ENCODE assay signal across 8 cellular contexts in genomic region chr16:53131050-53131362, GRCh38.
A peak's percentile ranks its signal among the peaks of the same experiment; 100 is the strongest.
DNase-seq lines count a peak whose midpoint lies in the region; ATAC-seq and TF ChIP-seq lines count a peak whose summit lies in the region.

No MANE protein-coding gene starts in this region.

- no peak for TF ChIP-seq EP300 in SK-N-SH (IDR thresholded peaks at IDR 0.05; ENCODE audit: borderline replicate concordance in 1 of 2, low read depth in 1 of 2, low read length in 1 of 2)

- no peak overlapping the region for H3K27ac Mint-ChIP-seq in progenitor cell of endocrine pancreas

- H3K4me1 Mint-ChIP-seq in progenitor cell of endocrine pancreas (ENCODE audit: low read depth): peaks cover 15% of the 10 kb centered on the region

- H3K4me2 ChIP-seq in SK-N-SH: no peak overlapping the region; the same call in 1 of the 2 replicates

- peaks cover 62% of the 10 kb centered on the region for H3K79me2 ChIP-seq in SK-N-SH (ENCODE audit: insufficient read depth)

- POLR2A ChIA-PET in SK-N-SH (lab: Yijun Ruan, JAX): no interaction called here

- H3K4me1 ChIP-seq in SK-N-SH (ENCODE audit: control insufficient read depth in 1 of 2, insufficient read depth in 2 of 2, low read depth in 1 of 2, low read length in 1 of 2) (peaks cover 9 to 14% of the 10 kb centered on the region in 2 experiments; a peak in 3 of 4 replicates), HUES6 (ENCODE audit: control insufficient read depth, insufficient read depth, low read length) (peaks cover 19% of the 10 kb centered on the region)
- no peaks in the 10 kb centered on the region for H3K4me1 ChIP-seq in effector memory CD4-positive, alpha-beta T cell (ENCODE audit: control insufficient read depth, insufficient read depth, low read length, poor library complexity, severe bottlenecking)

- H3K9me3 Mint-ChIP-seq in progenitor cell of endocrine pancreas (ENCODE audit: low read depth): no peaks in the 10 kb centered on the region

- H3F3A ChIP-seq in SK-N-SH (replicated peaks; ENCODE audit: insufficient read depth): peaks cover 25% of the 10 kb centered on the region

- H3K36me3 Mint-ChIP-seq in progenitor cell of endocrine pancreas (ENCODE audit: insufficient read depth): no peaks in the 10 kb centered on the region

- no peak overlapping the region for H2AFZ ChIP-seq in SK-N-SH (ENCODE audit: low read depth)

- CTCF ChIA-PET in SK-N-SH (lab: Yijun Ruan, JAX): interaction anchor here (1.1 to 2.4 kb wide), 4 partner anchors 10 to 373 kb away, joined by 3 to 10 read pairs (median 4); no protein-coding TSS in a partner anchor

- H3K4me3 ChIP-seq in SK-N-SH (ENCODE audit: low read depth in 2 of 2, low read length in 1 of 2) (peak overlapping the region; percentile 61 to 83), HUES6 (ENCODE audit: low read depth, low read length) (peak overlapping the region; percentile 95)
- peak overlapping the region; percentile 61 for H3K4me3 ChIP-seq in effector memory CD4-positive, alpha-beta T cell (ENCODE audit: insufficient read depth, low read depth, low read length, poor library complexity, severe bottlenecking)

- TF ChIP-seq CTCF in SK-N-SH (IDR thresholded peaks at IDR 0.05): no peak
- TF ChIP-seq CTCF in progenitor cell of endocrine pancreas (IDR thresholded peaks at IDR 0.05; ENCODE audit: unreplicated experiment): no peak

- H3K27ac ChIP-seq in SK-N-SH (ENCODE audit: low read depth in 2 of 2, low read length in 1 of 2) (peak overlapping the region; percentile 61 to 91; a peak in 3 of 4 replicates), HUES6 (ENCODE audit: low read depth, low read length) (no peak overlapping the region)
- peak overlapping the region; percentile 70 for H3K27ac ChIP-seq in effector memory CD4-positive, alpha-beta T cell (ENCODE audit: insufficient read depth, low read length, poor library complexity, severe bottlenecking)

- H3K4me3 Mint-ChIP-seq in progenitor cell of endocrine pancreas (ENCODE audit: low read depth): peak overlapping the region; percentile 70

- peaks cover 4 to 8% of the 10 kb centered on the region in 2 experiments for H3K36me3 ChIP-seq in SK-N-SH (replicated peaks in 1 of 2; ENCODE audit: control insufficient read depth in 1 of 2, insufficient read depth in 2 of 2, low read length in 1 of 2)
- no peaks in the 10 kb centered on the region for H3K36me3 ChIP-seq in HUES6 (ENCODE audit: control insufficient read depth, insufficient read depth, low read length)
- no peaks in the 10 kb centered on the region for H3K36me3 ChIP-seq in effector memory CD4-positive, alpha-beta T cell (ENCODE audit: control insufficient read depth, insufficient read depth, low read length)

- intact Hi-C loops in posterior vena cava (cut with DNase I): loop anchor here in 1 of 2 donors (5.0 to 10.0 kb wide), 2 partner anchors 39 to 74 kb away; no protein-coding TSS in a partner anchor

- no peaks in the 10 kb centered on the region for H3K27me3 Mint-ChIP-seq in progenitor cell of endocrine pancreas

- H4K20me1 ChIP-seq in SK-N-SH (ENCODE audit: insufficient read depth): peaks cover 16% of the 10 kb centered on the region

- TF ChIP-seq RAD21 in SK-N-SH (IDR thresholded peaks at IDR 0.05; ENCODE audit: low read length): no peak

- no peak for ATAC-seq in SK-N-SH treated with all-trans-retinoic acid at 6 μM for 48 hours

- H3K9me3 ChIP-seq in SK-N-SH (no peaks in the 10 kb centered on the region), HUES6 (ENCODE audit: control insufficient read depth, insufficient read depth, low read depth, low read length) (no peaks in the 10 kb centered on the region)
- H3K9me3 ChIP-seq in effector memory CD4-positive, alpha-beta T cell (ENCODE audit: control insufficient read depth, low read length): no peaks in the 10 kb centered on the region

- DNase-seq in SK-N-SH (no peak), progenitor cell of endocrine pancreas (ENCODE audit: low spot score, unreplicated experiment) (no peak), cortex of kidney (lab: John Stamatoyannopoulos, UW) (no peak), posterior vena cava (ENCODE audit: low spot score) (no peak), NCI-H2196 treated with DMSO at 0.1 percent for 48 hours (lab: John Stamatoyannopoulos, UW; ENCODE audit: unreplicated experiment) (no peak)
- no peak for DNase-seq in effector memory CD4-positive, alpha-beta T cell

- 0% methylated on average over 29 of the region's 46 CpGs for WGBS in SK-N-SH (ENCODE audit: low lambda C conversion rate)

- no peaks in the 10 kb centered on the region for H3K9me2 ChIP-seq in SK-N-SH

- H3K9ac ChIP-seq in SK-N-SH (peak overlapping the region; percentile 70; the same call in 1 of the 2 replicates), HUES6 (ENCODE audit: low read length) (peak overlapping the region; percentile 94)

- H3K27me3 ChIP-seq in SK-N-SH (ENCODE audit: insufficient read depth) (no peaks in the 10 kb centered on the region), HUES6 (ENCODE audit: control insufficient read depth, insufficient read depth, low read length) (no peaks in the 10 kb centered on the region)
- no peaks in the 10 kb centered on the region for H3K27me3 ChIP-seq in effector memory CD4-positive, alpha-beta T cell (replicated peaks; ENCODE audit: control insufficient read depth, insufficient read depth, low read length, poor library complexity, severe bottlenecking)

TF ChIP-seq in SK-N-SH, 30 proteins besides CTCF, POLR2A, EP300 and RAD21 (continues in another document):
- TF ChIP-seq NFIC (IDR thresholded peaks at IDR 0.05; ENCODE audit: borderline replicate concordance): no peak
- no peak for TF ChIP-seq RXRA (IDR thresholded peaks at IDR 0.05; ENCODE audit: borderline replicate concordance, low read depth)
- TF ChIP-seq GABPA (IDR thresholded peaks at IDR 0.05; ENCODE audit: low read depth): no peak
- no peak for TF ChIP-seq JUND (IDR thresholded peaks at IDR 0.05)
- no peak for TF ChIP-seq FOXJ3 (CRISPR knock-in tag; IDR thresholded peaks at IDR 0.05)
- TF ChIP-seq TCF12 (IDR thresholded peaks at IDR 0.05): no peak
- TF ChIP-seq REST (IDR thresholded peaks at IDR 0.05; ENCODE audit: low read depth, low read length): no peak
- no peak for TF ChIP-seq TAF1 (IDR thresholded peaks at IDR 0.05; ENCODE audit: borderline replicate concordance, low read depth, low read length)

TF ChIP-seq in SK-N-SH treated with all-trans-retinoic acid at 6 μM for 48 hours, 23 proteins besides CTCF, POLR2A, EP300 and RAD21:
- TF ChIP-seq POU6F1 (CRISPR knock-in tag; IDR thresholded peaks at IDR 0.05; ENCODE audit: borderline replicate concordance, low read depth) (no peak), BACH2 (CRISPR knock-in tag; IDR thresholded peaks at IDR 0.05; ENCODE audit: borderline replicate concordance) (no peak), PPARA (CRISPR knock-in tag; IDR thresholded peaks at IDR 0.05; ENCODE audit: borderline replicate concordance) (no peak), ISL1 (CRISPR knock-in tag; IDR thresholded peaks at IDR 0.05) (no peak), PATZ1 (CRISPR knock-in tag; IDR thresholded peaks at IDR 0.05; ENCODE audit: borderline replicate concordance) (no peak), ZNF70 (CRISPR knock-in tag; IDR thresholded peaks at IDR 0.05) (no peak), ZFP30 (CRISPR knock-in tag; IDR thresholded peaks at IDR 0.05) (no peak), CSRNP3 (CRISPR knock-in tag; IDR thresholded peaks at IDR 0.05) (no peak)
